Comparison of ENCODE assay signal across 10 cellular contexts in the genomic region with DNA sequence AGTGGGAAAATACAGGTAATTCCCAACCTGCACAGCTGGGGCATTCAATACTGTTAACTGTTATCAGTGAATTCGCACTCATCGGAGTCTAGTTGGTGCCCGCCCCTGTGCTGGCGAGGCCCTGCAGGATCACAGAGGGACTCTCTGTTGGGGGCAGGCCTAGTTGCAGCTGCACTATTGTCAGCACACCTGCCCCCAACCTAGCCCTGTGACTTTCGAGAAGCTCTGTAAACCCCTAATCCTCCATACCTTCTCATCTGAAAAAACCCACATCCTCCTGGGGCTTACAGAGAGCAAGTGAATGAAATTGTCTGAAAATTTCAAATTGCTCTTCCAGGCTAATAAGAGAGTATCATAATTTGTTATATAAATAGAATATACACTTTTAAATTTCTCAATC.
DNase-seq lines count a peak whose midpoint lies in the region; ATAC-seq and TF ChIP-seq lines count a peak whose summit lies in the region.
"Had no signal": no experiment of that assay in that cellular context is flagged by ENCODE, and none has a peak within 500 bp of the region (broad histone marks: within the 10 kb centered on the region; RNA-seq: fewer than 3 reads in every experiment).

No MANE protein-coding gene starts in this region.

- H3K27me3 Mint-ChIP-seq in CD4-positive, CD25-positive, alpha-beta regulatory T cell, result no peaks in the 10 kb centered on the region

- H3K9me3 ChIP-seq in CD4-positive, CD25-positive, alpha-beta regulatory T cell (ENCODE audit: control insufficient read depth in 2 of 2, low read length in 2 of 2), result no peaks in the 10 kb centered on the region
- H3K9me3 ChIP-seq in prostate gland (no peaks in the 10 kb centered on the region), vagina (no peaks in the 10 kb centered on the region)
- H3K9me3 ChIP-seq: upper lobe of left lung had no signal

- intact Hi-C loops in prostate gland (cut with DNase I), result no loop called here
- intact Hi-C loops in vagina (cut with DNase I), result no loop called here

- no peak overlapping the region for H3K4me3 ChIP-seq in CD4-positive, CD25-positive, alpha-beta regulatory T cell (ENCODE audit: low read depth, low read length)
- H3K4me3 ChIP-seq in prostate gland (no peak overlapping the region), vagina (no peak overlapping the region)

- H3K9me3 Mint-ChIP-seq in CD4-positive, CD25-positive, alpha-beta regulatory T cell, result peaks cover 0 to 1% (median 0%) of the 10 kb centered on the region in 7 donors

- peaks cover 5% of the 10 kb centered on the region for H3K4me1 ChIP-seq in CD4-positive, CD25-positive, alpha-beta regulatory T cell (ENCODE audit: control insufficient read depth, insufficient read depth, low read length, poor library complexity, severe bottlenecking)
- H3K4me1 ChIP-seq in prostate gland (replicated peaks) (peaks cover 2% of the 10 kb centered on the region), vagina (peaks cover 22% of the 10 kb centered on the region)

- TF ChIP-seq CTCF in prostate gland (IDR thresholded peaks at IDR 0.05) (no peak), vagina (IDR thresholded peaks at IDR 0.05) (no peak)

- no peaks in the 10 kb centered on the region for H3K36me3 ChIP-seq in CD4-positive, CD25-positive, alpha-beta regulatory T cell (ENCODE audit: control insufficient read depth, insufficient read depth, low read length)
- H3K36me3 ChIP-seq in prostate gland, result no peaks in the 10 kb centered on the region
- no peaks in the 10 kb centered on the region for H3K36me3 ChIP-seq in vagina
- H3K36me3 ChIP-seq: upper lobe of left lung had no signal

- H3K27ac ChIP-seq in CD4-positive, CD25-positive, alpha-beta regulatory T cell (ENCODE audit: insufficient read depth, low read length, poor library complexity, severe bottlenecking), result no peak overlapping the region
- no peak overlapping the region for H3K27ac ChIP-seq in prostate gland
- no peak overlapping the region for H3K27ac ChIP-seq in vagina

- peak; percentile 84 to 88 for ATAC-seq in CD4-positive, CD25-positive, alpha-beta regulatory T cell (ENCODE audit: low read depth in 2 of 2)
- ATAC-seq in HG03064 (IDR thresholded peaks at IDR 0.05; ENCODE audit: low read depth, unreplicated experiment) (peak; percentile 50), left lobe of liver (no peak)

- DNase-seq in CD4-positive, CD25-positive, alpha-beta regulatory T cell, result peak in 2 of 3 donors; percentile 49 to 69
- DNase-seq in GM19238 (ENCODE audit: insufficient read length, low spot score) (peak; percentile 33), left lobe of liver (ENCODE audit: low spot score) (no peak), NCI-H526 (lab: John Stamatoyannopoulos, UW) (no peak), prostate gland (ENCODE audit: low spot score) (no peak), vagina (ENCODE audit: extremely low spot score in 2 of 2) (no peak)
- DNase-seq in activated T-cell treated with anti-CD3 and anti-CD28 coated beads, Interleukin-2, amount 50 U/mL, for 1 hour, result peak; percentile 18

- WGBS in prostate gland, result 95% methylated on average over 5 of the region's 5 CpGs

- peak overlapping the region in 2 of 4 donors; percentile 49 to 67 for H3K4me3 Mint-ChIP-seq in CD4-positive, CD25-positive, alpha-beta regulatory T cell
- H3K4me3 Mint-ChIP-seq: neural crest cell had no signal

- TF ChIP-seq POLR2A in prostate gland (IDR thresholded peaks at IDR 0.05) (no peak), vagina (IDR thresholded peaks at IDR 0.05) (no peak)

- H3K4me1 Mint-ChIP-seq in CD4-positive, CD25-positive, alpha-beta regulatory T cell, result peaks cover 0 to 43% (median 14%) of the 10 kb centered on the region in 4 donors

- H3K27ac Mint-ChIP-seq in CD4-positive, CD25-positive, alpha-beta regulatory T cell, result peak overlapping the region; percentile 30 to 85 (median 77)

- H3K36me3 Mint-ChIP-seq in CD4-positive, CD25-positive, alpha-beta regulatory T cell, result no peaks in the 10 kb centered on the region

- H3K27me3 ChIP-seq in CD4-positive, CD25-positive, alpha-beta regulatory T cell (ENCODE audit: control insufficient read depth, insufficient read depth, low read length), result no peaks in the 10 kb centered on the region
- H3K27me3 ChIP-seq in prostate gland (replicated peaks; ENCODE audit: insufficient read depth) (no peaks in the 10 kb centered on the region), vagina (no peaks in the 10 kb centered on the region)
- H3K27me3 ChIP-seq: upper lobe of left lung had no signal

Comparison
In these comparisons a context has a peak if more than half of its experiments do, and no peak if none do; other contexts are left out.
1. DNase-seq: peak in CD4-positive, CD25-positive, alpha-beta regulatory T cell (2 of 3), GM19238 (single experiment) and activated T-cell treated with anti-CD3 and anti-CD28 coated beads, Interleukin-2, amount 50 U/mL, for 1 hour (single experiment); none in left lobe of liver (single experiment), NCI-H526 (0 of 2), prostate gland (single experiment) and vagina (0 of 2).